In the genomic region with DNA sequence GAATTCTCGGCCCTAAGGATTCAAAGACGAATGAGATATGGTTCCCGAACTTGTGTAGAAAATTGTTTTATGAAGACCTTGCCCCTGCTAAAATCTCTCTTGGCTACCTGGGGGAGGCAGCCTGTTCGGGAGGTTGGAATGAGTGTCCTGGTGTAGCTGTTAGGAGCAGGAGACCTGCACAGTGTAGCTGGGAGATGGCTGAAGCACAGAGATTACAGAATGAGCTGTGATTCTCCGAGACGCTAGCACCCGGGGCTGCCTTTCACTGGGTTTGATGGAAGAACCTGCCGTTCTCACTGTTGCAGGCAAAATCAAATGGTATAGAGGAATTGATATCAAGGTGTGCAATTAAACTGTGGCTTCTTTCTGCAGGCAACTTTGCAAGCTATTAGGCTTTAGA, we compare ENCODE assay signal across 8 cellular contexts.
A peak's percentile ranks its signal among the peaks of the same experiment; 100 is the strongest.
DNase-seq lines count a peak whose midpoint lies in the region; ATAC-seq and TF ChIP-seq lines count a peak whose summit lies in the region.

No MANE protein-coding gene starts in this region.

- peaks cover 15% of the 10 kb centered on the region for H3K4me1 ChIP-seq in hepatocyte (ENCODE audit: insufficient read depth)

- H3K4me3 ChIP-seq in SU-DHL-6 (ENCODE audit: insufficient read depth, low read length, poor library complexity, severe bottlenecking) (peak overlapping the region; percentile 61), hepatocyte (no peak overlapping the region)

- H2AFZ ChIP-seq in SU-DHL-6 (ENCODE audit: low read depth, low read length, severe bottlenecking) (peak overlapping the region; percentile 11), hepatocyte (no peak overlapping the region)

- H3K4me1 Mint-ChIP-seq in activated T-cell treated with anti-CD3 and anti-CD28 coated beads, Interleukin-2, amount 50 U/mL, for 72 hours (ENCODE audit: low read depth) = peaks cover 20% of the 10 kb centered on the region
- H3K4me1 Mint-ChIP-seq in stimulated activated naive CD8-positive, alpha-beta T cell treated with anti-CD3 and anti-CD28 coated beads, Interleukin-15, amount 100 ng/mL, for 72 hours = peaks cover 32% of the 10 kb centered on the region

- H3K4me2 ChIP-seq in SU-DHL-6 (ENCODE audit: low read depth, low read length, poor library complexity, severe bottlenecking) (peak overlapping the region; percentile 92), hepatocyte (peak overlapping the region; percentile 72)

- H3K36me3 Mint-ChIP-seq in activated T-cell treated with anti-CD3 and anti-CD28 coated beads, Interleukin-2, amount 50 U/mL, for 72 hours (ENCODE audit: insufficient read depth in 2 of 2) = no peaks in the 10 kb centered on the region

- no peaks in the 10 kb centered on the region for H3K9me3 Mint-ChIP-seq in activated T-cell treated with anti-CD3 and anti-CD28 coated beads, Interleukin-2, amount 50 U/mL, for 72 hours
- no peaks in the 10 kb centered on the region for H3K9me3 Mint-ChIP-seq in stimulated activated naive CD8-positive, alpha-beta T cell treated with anti-CD3 and anti-CD28 coated beads, Interleukin-15, amount 100 ng/mL, for 72 hours

- no peak for DNase-seq in activated T-cell treated with anti-CD3 and anti-CD28 coated beads, Interleukin-2, amount 50 U/mL, for 72 hours
- no peak for DNase-seq in activated T-cell treated with anti-CD3 and anti-CD28 coated beads, Interleukin-2, amount 50 U/mL, for 48 hours
- DNase-seq in hepatocyte (ENCODE audit: low spot score) = no peak
- no peak for DNase-seq in stimulated activated naive CD8-positive, alpha-beta T cell treated with anti-CD3 and anti-CD28 coated beads, Interleukin-15, amount 100 ng/mL, for 72 hours
- DNase-seq in stimulated activated CD4-positive, alpha-beta T cell treated with anti-CD3 and anti-CD28 coated beads, Interleukin-1b, Interleukin-23, amount 100 ng/mL, for 48 hours = no peak
- no peak for DNase-seq in NOMO-1 treated with DMSO at 0.1 percent for 48 hours (lab: John Stamatoyannopoulos, UW; ENCODE audit: unreplicated experiment)

- H3K27me3 ChIP-seq in SU-DHL-6 (ENCODE audit: low read length) = no peaks in the 10 kb centered on the region
- H3K27me3 ChIP-seq in hepatocyte = no peaks in the 10 kb centered on the region

- peaks cover 68% of the 10 kb centered on the region for H3K79me2 ChIP-seq in SU-DHL-6 (ENCODE audit: insufficient read depth, low read length)
- peaks cover 49% of the 10 kb centered on the region for H3K79me2 ChIP-seq in hepatocyte

- H3K4me3 Mint-ChIP-seq in activated T-cell treated with anti-CD3 and anti-CD28 coated beads, Interleukin-2, amount 50 U/mL, for 72 hours = peak overlapping the region; percentile 47 to 72
- H3K4me3 Mint-ChIP-seq in stimulated activated naive CD8-positive, alpha-beta T cell treated with anti-CD3 and anti-CD28 coated beads, Interleukin-15, amount 100 ng/mL, for 72 hours = peak overlapping the region; percentile 33 to 65

- ATAC-seq in activated T-cell treated with anti-CD3 and anti-CD28 coated beads, Interleukin-2, amount 50 U/mL, for 72 hours (replicated peaks in 1 of 2) = no peak
- no peak for ATAC-seq in stimulated activated naive CD8-positive, alpha-beta T cell treated with anti-CD3 and anti-CD28 coated beads, Interleukin-15, amount 100 ng/mL, for 72 hours
- no peak for ATAC-seq in GM21528 (IDR thresholded peaks at IDR 0.05; ENCODE audit: low FRiP score, unreplicated experiment)

- H4K20me1 ChIP-seq in SU-DHL-6 (ENCODE audit: low read depth, low read length) = no peaks in the 10 kb centered on the region
- H4K20me1 ChIP-seq in hepatocyte (ENCODE audit: insufficient read depth, poor library complexity, severe bottlenecking) = no peaks in the 10 kb centered on the region

- H3F3A ChIP-seq in SU-DHL-6 (ENCODE audit: insufficient read depth) = peaks cover 19% of the 10 kb centered on the region

- H3K27ac Mint-ChIP-seq in activated T-cell treated with anti-CD3 and anti-CD28 coated beads, Interleukin-2, amount 50 U/mL, for 72 hours = peak overlapping the region; percentile 63
- peak overlapping the region in 1 of 2 donors; percentile 71 for H3K27ac Mint-ChIP-seq in stimulated activated naive CD8-positive, alpha-beta T cell treated with anti-CD3 and anti-CD28 coated beads, Interleukin-15, amount 100 ng/mL, for 72 hours

- H3K27ac ChIP-seq in SU-DHL-6 (ENCODE audit: low read depth, low read length) (peak overlapping the region; percentile 76), hepatocyte (peak overlapping the region; percentile 95)

- no peaks in the 10 kb centered on the region for H3K27me3 Mint-ChIP-seq in activated T-cell treated with anti-CD3 and anti-CD28 coated beads, Interleukin-2, amount 50 U/mL, for 72 hours (ENCODE audit: low read depth)
- no peaks in the 10 kb centered on the region for H3K27me3 Mint-ChIP-seq in stimulated activated naive CD8-positive, alpha-beta T cell treated with anti-CD3 and anti-CD28 coated beads, Interleukin-15, amount 100 ng/mL, for 72 hours

- peak overlapping the region; percentile 56 for H3K9ac ChIP-seq in SU-DHL-6 (ENCODE audit: low read length)

- H3K36me3 ChIP-seq in SU-DHL-6 (ENCODE audit: low read length) (no peaks in the 10 kb centered on the region), hepatocyte (replicated peaks; ENCODE audit: insufficient read depth, low read depth) (no peaks in the 10 kb centered on the region)

- no peaks in the 10 kb centered on the region for H3K9me3 ChIP-seq in SU-DHL-6 (ENCODE audit: insufficient read depth, low read length)
- H3K9me3 ChIP-seq in hepatocyte (ENCODE audit: low read depth) = no peaks in the 10 kb centered on the region

- WGBS in hepatocyte (ENCODE audit: low lambda C conversion rate, missing lambda C conversion rate) = 50% methylated on average over 8 of the region's 8 CpGs

- TF ChIP-seq CTCF in SU-DHL-6 (IDR thresholded peaks at IDR 0.05; ENCODE audit: insufficient read depth, low read length, poor library complexity, severe bottlenecking) (no peak), hepatocyte (IDR thresholded peaks at IDR 0.05; ENCODE audit: poor library complexity) (no peak)

- H3K9me2 ChIP-seq in SU-DHL-6 (replicated peaks; ENCODE audit: insufficient read depth, low read length) (no peaks in the 10 kb centered on the region), hepatocyte (replicated peaks; ENCODE audit: insufficient read depth) (no peaks in the 10 kb centered on the region)
